31 cellular contexts compared by ENCODE assay signal in the genomic region with DNA sequence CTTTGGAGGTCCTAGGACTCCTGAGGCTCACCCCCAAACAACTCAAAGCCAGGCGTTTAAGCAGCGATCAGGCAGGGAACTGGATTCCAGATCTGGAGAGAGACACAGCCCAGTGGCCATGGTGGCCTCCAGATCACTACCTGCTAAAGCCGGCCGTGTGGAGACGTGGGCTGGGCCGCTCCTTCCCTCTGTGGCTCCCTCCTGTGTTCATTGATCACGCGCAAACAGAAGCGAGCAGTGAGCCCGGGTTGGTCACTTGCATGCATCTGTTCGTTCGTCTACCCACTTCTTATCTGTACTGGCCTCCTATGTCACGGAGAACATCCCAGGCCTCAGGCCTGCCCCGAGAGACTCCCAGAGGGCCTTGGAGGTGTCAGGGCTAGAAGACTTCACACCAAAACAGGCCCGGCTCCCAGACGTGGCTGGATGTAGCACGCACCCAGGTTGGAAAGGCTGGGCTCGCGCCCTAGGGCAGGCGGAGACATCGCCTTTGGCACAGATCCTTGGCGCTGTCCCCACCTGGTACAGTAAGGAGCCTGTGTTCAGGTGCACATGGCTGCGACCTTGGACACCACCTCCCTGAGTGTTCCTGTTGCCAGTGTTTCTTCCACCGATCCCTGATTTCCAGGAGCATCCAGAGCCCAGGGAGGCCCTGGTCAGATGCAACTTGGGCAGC.
"Had no signal": no experiment of that assay in that cellular context is flagged by ENCODE, and none has a peak within 500 bp of the region (broad histone marks: within the 10 kb centered on the region; RNA-seq: fewer than 3 reads in every experiment).

No MANE protein-coding gene starts in this region.

- H3K27ac Mint-ChIP-seq: activated B cell treated with CpG ODN at 0.5 μM for 24 hours; activated CD4-positive, alpha-beta T cell treated with anti-CD3 and anti-CD28 coated beads, Interleukin-2, amount 10 ng/mL, durations not matched to agents 24 days and 14 days; activated CD8-positive, alpha-beta memory T cell treated with anti-CD3 and anti-CD28 coated beads, Interleukin-2, amount 10 ng/mL, durations not matched to agents 7 days and 5 days; activated naive CD4-positive, alpha-beta T cell treated with anti-CD3 and anti-CD28 coated beads, Interleukin-2, amount 10 ng/mL, durations not matched to agents 7 days and 5 days; activated naive CD8-positive, alpha-beta T cell treated with anti-CD3 and anti-CD28 coated beads, Interleukin-2, amount 10 ng/mL, durations not matched to agents 7 days and 5 days; activated T-helper 17 cell treated with anti-CD3 and anti-CD28 coated beads, Interleukin-2, amount 50 U/mL, for 72 hours; T-cell had no signal

- H3K4me3 Mint-ChIP-seq: activated B cell treated with CpG ODN at 0.5 μM for 24 hours; activated CD4-positive, alpha-beta T cell treated with anti-CD3 and anti-CD28 coated beads, Interleukin-2, amount 10 ng/mL, durations not matched to agents 24 days and 14 days; activated CD8-positive, alpha-beta memory T cell treated with anti-CD3 and anti-CD28 coated beads, Interleukin-2, amount 10 ng/mL, durations not matched to agents 7 days and 5 days; activated naive CD4-positive, alpha-beta T cell treated with anti-CD3 and anti-CD28 coated beads, Interleukin-2, amount 10 ng/mL, durations not matched to agents 7 days and 5 days; activated naive CD8-positive, alpha-beta T cell treated with anti-CD3 and anti-CD28 coated beads, Interleukin-2, amount 10 ng/mL, durations not matched to agents 7 days and 5 days; activated T-helper 17 cell treated with anti-CD3 and anti-CD28 coated beads, Interleukin-2, amount 50 U/mL, for 72 hours; T-cell had no signal

- H3K4me1 Mint-ChIP-seq: activated B cell treated with CpG ODN at 0.5 μM for 24 hours; activated CD4-positive, alpha-beta T cell treated with anti-CD3 and anti-CD28 coated beads, Interleukin-2, amount 10 ng/mL, durations not matched to agents 24 days and 14 days; activated T-helper 17 cell treated with anti-CD3 and anti-CD28 coated beads, Interleukin-2, amount 50 U/mL, for 72 hours had no signal

- H3K27me3 Mint-ChIP-seq: activated CD4-positive, alpha-beta T cell treated with anti-CD3 and anti-CD28 coated beads, Interleukin-2, amount 10 ng/mL, durations not matched to agents 24 days and 14 days; activated CD8-positive, alpha-beta memory T cell treated with anti-CD3 and anti-CD28 coated beads, Interleukin-2, amount 10 ng/mL, durations not matched to agents 7 days and 5 days had no signal

- H3K27ac ChIP-seq: body of pancreas, Peyer's patch, SK-N-MC had no signal

- H3K27me3 ChIP-seq: body of pancreas, Peyer's patch had no signal

- FAIRE-seq: bronchial epithelial cell, TTC549 had no signal

- H3K4me1 ChIP-seq: body of pancreas, Peyer's patch had no signal

- H3K4me3 ChIP-seq: body of pancreas, Peyer's patch, SK-N-MC had no signal

- DNase-seq: activated B cell treated with CpG ODN at 0.5 μM for 24 hours; activated CD4-positive, alpha-beta T cell treated with anti-CD3 and anti-CD28 coated beads for 1 hour; activated CD4-positive, alpha-beta T cell treated with anti-CD3 and anti-CD28 coated beads, Interleukin-2, amount 10 ng/mL, durations not matched to agents 24 days and 14 days; activated CD4-positive, alpha-beta T cell treated with anti-CD3 and anti-CD28 coated beads, Interleukin-2, amount 50 U/mL, for 48 hours; activated CD8-positive, alpha-beta memory T cell treated with anti-CD3 and anti-CD28 coated beads, Interleukin-2, amount 10 ng/mL, durations not matched to agents 7 days and 5 days; activated gamma-delta T cell; activated naive CD4-positive, alpha-beta T cell treated with anti-CD3 and anti-CD28 coated beads, Interleukin-2, amount 10 ng/mL, durations not matched to agents 7 days and 5 days; activated naive CD8-positive, alpha-beta T cell treated with anti-CD3 and anti-CD28 coated beads, Interleukin-2, amount 10 ng/mL, durations not matched to agents 7 days and 5 days; activated T-cell treated with anti-CD3 and anti-CD28 coated beads for 4 hours; activated T-cell treated with anti-CD3 and anti-CD28 coated beads, Interleukin-2, amount 50 U/mL, for 48 hours; aorta; IMR-90; KG1; NCI-H1048; NCI-H146; NCI-H187 treated with DMSO at 0.1 percent for 48 hours; NCI-H2081 treated with DMSO at 0.1 percent for 48 hours; NCI-H2171 treated with DMSO at 0.1 percent for 48 hours; NCI-H226; NCI-H526; NK-92 treated with Interleukin-12 subunit alpha and Interleukin-12 subunit beta, amount 100 ng/mL, for 24 hours; OCI-M1; Peyer's patch; T-cell; T-helper 2 cell; T1000 had no signal

- H3K36me3 ChIP-seq: Peyer's patch had no signal

- H3K9me3 ChIP-seq: body of pancreas, Peyer's patch had no signal

- H3K36me3 Mint-ChIP-seq: activated CD8-positive, alpha-beta memory T cell treated with anti-CD3 and anti-CD28 coated beads, Interleukin-2, amount 10 ng/mL, durations not matched to agents 7 days and 5 days; activated naive CD4-positive, alpha-beta T cell treated with anti-CD3 and anti-CD28 coated beads, Interleukin-2, amount 10 ng/mL, durations not matched to agents 7 days and 5 days; activated naive CD8-positive, alpha-beta T cell treated with anti-CD3 and anti-CD28 coated beads, Interleukin-2, amount 10 ng/mL, durations not matched to agents 7 days and 5 days; T-cell had no signal

- H3K9me3 Mint-ChIP-seq: activated B cell treated with CpG ODN at 0.5 μM for 24 hours; activated CD4-positive, alpha-beta T cell treated with anti-CD3 and anti-CD28 coated beads, Interleukin-2, amount 10 ng/mL, durations not matched to agents 24 days and 14 days; activated naive CD4-positive, alpha-beta T cell treated with anti-CD3 and anti-CD28 coated beads, Interleukin-2, amount 10 ng/mL, durations not matched to agents 7 days and 5 days; activated naive CD8-positive, alpha-beta T cell treated with anti-CD3 and anti-CD28 coated beads, Interleukin-2, amount 10 ng/mL, durations not matched to agents 7 days and 5 days; activated T-helper 17 cell treated with anti-CD3 and anti-CD28 coated beads, Interleukin-2, amount 50 U/mL, for 72 hours; T-cell had no signal

- ATAC-seq: activated CD8-positive, alpha-beta memory T cell treated with anti-CD3 and anti-CD28 coated beads, Interleukin-2, amount 10 ng/mL, durations not matched to agents 7 days and 5 days; activated T-helper 17 cell treated with anti-CD3 and anti-CD28 coated beads, Interleukin-2, amount 50 U/mL, for 72 hours; body of pancreas; T-cell had no signal
